ENCODE assay signal across 8 cellular contexts in the genomic region with DNA sequence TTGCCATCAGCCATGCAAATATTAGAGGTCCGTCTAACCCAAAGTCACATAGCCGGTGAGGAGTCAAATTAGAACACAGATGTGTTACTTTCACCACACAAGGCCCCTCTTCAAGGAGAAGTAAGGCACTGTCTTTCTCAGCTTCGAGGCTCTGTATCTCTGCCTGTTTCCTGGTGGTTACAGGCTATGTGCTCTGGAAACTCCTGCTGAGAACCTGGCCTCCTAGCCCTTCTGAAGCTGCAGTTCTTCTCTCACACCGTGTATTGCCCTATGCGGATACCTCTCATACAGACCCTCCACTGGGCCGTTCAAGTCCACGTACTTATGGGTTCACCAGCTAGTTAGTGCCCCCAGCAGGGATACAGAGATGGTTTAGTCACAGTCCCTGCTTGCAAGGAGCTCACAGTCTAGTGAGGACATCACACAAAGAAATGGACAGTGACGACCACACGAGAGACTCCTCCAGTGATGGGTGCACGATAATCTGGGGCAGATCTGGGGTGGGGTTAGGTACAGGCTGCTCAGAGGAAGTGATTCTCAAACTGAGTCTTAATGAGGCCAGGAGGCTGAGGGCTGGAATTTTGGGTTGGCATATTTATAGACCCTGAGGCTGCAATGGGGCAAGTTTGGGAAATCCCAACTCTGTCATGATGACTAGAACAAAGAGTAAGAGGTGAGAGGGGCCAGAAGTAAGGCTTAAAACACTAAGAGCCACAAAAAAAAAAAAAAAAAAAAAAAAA.
A peak's percentile ranks its signal among the peaks of the same experiment; 100 is the strongest.
DNase-seq lines count a peak whose midpoint lies in the region; ATAC-seq, FAIRE-seq and TF ChIP-seq lines count a peak whose summit lies in the region.
"Had no signal": no experiment of that assay in that cellular context is flagged by ENCODE, and none has a peak within 500 bp of the region (broad histone marks: within the 10 kb centered on the region; RNA-seq: fewer than 3 reads in every experiment).

No MANE protein-coding gene starts in this region.

- DNase-seq in fibroblast of gingiva (ENCODE audit: low read depth) (peak; percentile 16), H54 (ENCODE audit: insufficient read length, low spot score) (no peak), DMS 273 (lab: John Stamatoyannopoulos, UW; ENCODE audit: unreplicated experiment) (no peak), NCI-H2171 treated with DMSO at 0.1 percent for 48 hours (lab: John Stamatoyannopoulos, UW) (no peak)

- no peak for FAIRE-seq in H54 (lab: Jason Lieb, UNC)
- FAIRE-seq: RCC 7860 had no signal

- TF ChIP-seq POLR2A in H54 (IDR thresholded peaks at IDR 0.05; ENCODE audit: low read depth, low read length) = no peak

- peak; percentile 50 for ATAC-seq in GM18858 (IDR thresholded peaks at IDR 0.05; ENCODE audit: unreplicated experiment)
- peak; percentile 58 for ATAC-seq in GM21447 (IDR thresholded peaks at IDR 0.05; ENCODE audit: unreplicated experiment)
- ATAC-seq in HG03469 (IDR thresholded peaks at IDR 0.05; ENCODE audit: unreplicated experiment) = peak; percentile 41
